ENCODE assay signal across 13 cellular contexts in the genomic region with DNA sequence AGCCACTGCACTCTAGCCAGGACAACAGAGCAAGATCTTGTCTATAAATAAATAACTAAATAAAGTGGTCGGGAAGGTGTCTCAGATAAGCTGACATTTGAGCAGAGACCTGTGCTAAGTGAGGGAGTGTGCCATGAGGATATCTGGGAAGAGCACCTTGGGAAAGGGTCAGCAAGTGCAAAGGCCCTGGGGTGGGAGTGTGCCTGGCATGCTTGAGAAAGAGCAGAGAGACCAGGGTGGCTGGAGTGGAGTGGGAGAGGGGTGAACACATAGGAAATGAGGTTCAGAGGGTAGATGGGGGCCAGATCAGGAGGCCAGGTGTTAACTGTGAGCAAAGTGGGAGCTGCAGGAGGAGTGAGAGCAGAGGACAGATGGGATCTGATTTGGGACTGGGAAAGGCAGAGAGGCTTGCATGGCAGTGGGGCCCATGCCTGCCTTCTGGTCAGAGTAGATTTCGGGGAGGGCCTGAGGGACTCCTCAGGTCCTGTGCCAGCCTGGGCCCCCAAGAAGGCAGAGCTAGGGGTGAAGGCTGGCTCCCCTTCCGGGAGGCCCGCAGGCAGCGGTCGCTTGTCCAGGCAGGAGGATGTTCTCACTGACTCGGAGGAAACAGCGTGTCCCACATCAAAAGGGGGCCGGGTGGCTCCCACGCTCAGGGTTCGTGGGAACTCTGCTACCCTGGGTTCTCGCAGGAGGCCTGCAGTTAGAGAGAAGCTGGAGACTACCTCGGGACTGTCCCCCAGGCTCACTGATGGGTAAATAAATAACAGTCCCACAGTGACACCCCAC. TPM values are rescaled to one million over a fixed set of nuclear protein-coding genes. Genes with fewer than 3 reads are reported as not detected.
DNase-seq lines count a peak whose midpoint lies in the region; ATAC-seq lines count a peak whose summit lies in the region.
"Had no signal": no experiment of that assay in that cellular context is flagged by ENCODE, and none has a peak within 500 bp of the region (broad histone marks: within the 10 kb centered on the region; RNA-seq: fewer than 3 reads in every experiment).

No MANE protein-coding gene starts in this region.

- H3K27ac Mint-ChIP-seq in activated CD8-positive, alpha-beta T cell treated with anti-CD3 and anti-CD28 coated beads, Interleukin-2, amount 10 ng/mL, durations not matched to agents 7 days and 5 days: peak overlapping the region; percentile 82

- POLR2A ChIA-PET in activated CD8-positive, alpha-beta T cell treated with anti-CD3 and anti-CD28 coated beads, Interleukin-2, amount 10 ng/mL, durations not matched to agents 7 days and 5 days (lab: Charles Lee): interaction anchor here (0.7 to 1.2 kb wide), 3 partner anchors 12 to 45 kb away, joined by 3 to 4 read pairs (median 3); no protein-coding TSS in a partner anchor

- H3K36me3 Mint-ChIP-seq in activated CD8-positive, alpha-beta T cell treated with anti-CD3 and anti-CD28 coated beads, Interleukin-2, amount 10 ng/mL, durations not matched to agents 7 days and 5 days (ENCODE audit: low read depth): no peaks in the 10 kb centered on the region

- peak; percentile 66 for ATAC-seq in activated CD8-positive, alpha-beta T cell treated with anti-CD3 and anti-CD28 coated beads, Interleukin-2, amount 10 ng/mL, durations not matched to agents 7 days and 5 days
- ATAC-seq in GM19397 (IDR thresholded peaks at IDR 0.05; ENCODE audit: unreplicated experiment) (no peak), GM21717 (IDR thresholded peaks at IDR 0.05; ENCODE audit: unreplicated experiment) (no peak), HG03442 (IDR thresholded peaks at IDR 0.05; ENCODE audit: unreplicated experiment) (no peak)

- H3K4me3 Mint-ChIP-seq in activated CD8-positive, alpha-beta T cell treated with anti-CD3 and anti-CD28 coated beads, Interleukin-2, amount 10 ng/mL, durations not matched to agents 7 days and 5 days: peak overlapping the region; percentile 43

- H3K27me3 Mint-ChIP-seq in activated CD8-positive, alpha-beta T cell treated with anti-CD3 and anti-CD28 coated beads, Interleukin-2, amount 10 ng/mL, durations not matched to agents 7 days and 5 days (ENCODE audit: low read depth): peaks cover 2% of the 10 kb centered on the region

- no peaks in the 10 kb centered on the region for H3K9me3 ChIP-seq in effector memory CD4-positive, alpha-beta T cell (ENCODE audit: control insufficient read depth, low read length)
- H3K9me3 ChIP-seq: prostate gland, vagina had no signal

- CTCF ChIA-PET in activated CD8-positive, alpha-beta T cell treated with anti-CD3 and anti-CD28 coated beads, Interleukin-2, amount 10 ng/mL, durations not matched to agents 7 days and 5 days (lab: Charles Lee): interaction anchor here (1.1 to 2.0 kb wide), 4 partner anchors 9 to 85 kb away, joined by 3 to 12 read pairs (median 4); no protein-coding TSS in a partner anchor

- H3K4me1 ChIP-seq in effector memory CD4-positive, alpha-beta T cell (ENCODE audit: control insufficient read depth, insufficient read depth, low read length, poor library complexity, severe bottlenecking): peaks cover 73% of the 10 kb centered on the region
- H3K4me1 ChIP-seq: prostate gland, vagina had no signal

- H3K36me3 ChIP-seq in effector memory CD4-positive, alpha-beta T cell (ENCODE audit: control insufficient read depth, insufficient read depth, low read length): no peaks in the 10 kb centered on the region
- H3K36me3 ChIP-seq: prostate gland, vagina had no signal

- H3K27me3 ChIP-seq in effector memory CD4-positive, alpha-beta T cell (replicated peaks; ENCODE audit: control insufficient read depth, insufficient read depth, low read length, poor library complexity, severe bottlenecking): no peaks in the 10 kb centered on the region
- H3K27me3 ChIP-seq: vagina had no signal

- no peaks in the 10 kb centered on the region for H3K9me3 Mint-ChIP-seq in activated CD8-positive, alpha-beta T cell treated with anti-CD3 and anti-CD28 coated beads, Interleukin-2, amount 10 ng/mL, durations not matched to agents 7 days and 5 days (ENCODE audit: insufficient read depth)

- H3K27ac ChIP-seq in effector memory CD4-positive, alpha-beta T cell (ENCODE audit: insufficient read depth, low read length, poor library complexity, severe bottlenecking): peak overlapping the region; percentile 56
- H3K27ac ChIP-seq: prostate gland, vagina had no signal

- peak overlapping the region; percentile 22 for H3K4me3 ChIP-seq in effector memory CD4-positive, alpha-beta T cell (ENCODE audit: insufficient read depth, low read depth, low read length, poor library complexity, severe bottlenecking)
- H3K4me3 ChIP-seq: prostate gland, vagina had no signal

- peaks cover 56% of the 10 kb centered on the region for H3K4me1 Mint-ChIP-seq in activated CD8-positive, alpha-beta T cell treated with anti-CD3 and anti-CD28 coated beads, Interleukin-2, amount 10 ng/mL, durations not matched to agents 7 days and 5 days (ENCODE audit: low read depth)

- DNase-seq in HT1080 (ENCODE audit: low read depth) (peak; percentile 21), SIG-M5 (lab: John Stamatoyannopoulos, UW) (no peak)
- peak; percentile 69 for DNase-seq in activated CD8-positive, alpha-beta T cell treated with anti-CD3 and anti-CD28 coated beads, Interleukin-2, amount 10 ng/mL, durations not matched to agents 7 days and 5 days
- peak in 1 of 3 donors; percentile 37 for DNase-seq in effector memory CD4-positive, alpha-beta T cell
- DNase-seq in stimulated activated CD8-positive, alpha-beta memory T cell treated with anti-CD3 and anti-CD28 coated beads, Interleukin-7, amount 100 ng/mL, for 48 hours (ENCODE audit: extremely low read depth in 1 of 2, low read depth in 1 of 2): peak; percentile 30 to 57
- DNase-seq: erythroblast, kidney, NCI-H1048 had no signal

RNA-seq across cellular contexts. Expression of a gene that starts 32.6 kb away (rescaled TPM):
- total RNA-seq in HT1080 (2014; rRNA removed; shearing (Covaris generic)): 0.05 TPM in 1 of 2 replicates, not detected in the other
- 0.08 and 0.15 TPM in 2 replicates for polyA plus RNA-seq in HT1080 (2015; cell fraction: cytosol; rRNA removed)
- polyA plus RNA-seq in HT1080 (2015; cell fraction: nucleus; rRNA removed): 0.03 and 0.07 TPM in 2 replicates
- not detected for total RNA-seq in activated CD8-positive, alpha-beta T cell treated with anti-CD3 and anti-CD28 coated beads, Interleukin-2, amount 10 ng/mL, durations not matched to agents 7 days and 5 days

RNA-seq across cellular contexts. Expression of a gene that starts 46.4 kb away (rescaled TPM):
- not detected in 2 replicates for total RNA-seq in HT1080 (2014; rRNA removed; shearing (Covaris generic))
- polyA plus RNA-seq in HT1080 (2015; cell fraction: cytosol; rRNA removed): not detected in 2 replicates
- polyA plus RNA-seq in HT1080 (2015; cell fraction: nucleus; rRNA removed): 0.30 TPM in 1 of 2 replicates, not detected in the other
- under 1 TPM; 0.26 to 0.47 TPM for total RNA-seq in activated CD8-positive, alpha-beta T cell treated with anti-CD3 and anti-CD28 coated beads, Interleukin-2, amount 10 ng/mL, durations not matched to agents 7 days and 5 days
